ENCODE assay signal across 8 cellular contexts in the genomic region with DNA sequence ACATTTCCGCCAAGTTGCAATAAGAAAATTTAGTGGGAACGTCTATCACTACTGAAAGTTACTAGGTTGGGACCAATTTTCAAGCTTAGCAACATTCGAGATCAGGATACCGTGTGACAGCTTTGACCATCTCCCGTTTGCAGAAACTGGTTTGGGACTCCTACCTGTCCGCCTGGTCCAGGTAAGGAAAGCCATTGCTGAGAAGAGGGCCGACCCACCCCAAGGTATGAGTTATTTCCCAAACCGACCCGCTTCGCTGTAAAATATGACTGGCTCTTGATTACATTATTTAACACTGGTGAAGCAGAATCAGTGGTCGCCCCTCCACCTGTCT. TPM values are rescaled to one million over a fixed set of nuclear protein-coding genes. Genes with fewer than 3 reads are reported as not detected.
A peak's percentile ranks its signal among the peaks of the same experiment; 100 is the strongest.
DNase-seq lines count a peak whose midpoint lies in the region; ATAC-seq, FAIRE-seq and TF ChIP-seq lines count a peak whose summit lies in the region.

No MANE protein-coding gene starts in this region.

- CTCF ChIA-PET in A549 (lab: Yijun Ruan, JAX), result interaction anchor here (0.6 to 1.3 kb wide), 4 partner anchors 8 to 194 kb away, joined by 3 to 5 read pairs (median 4); no protein-coding TSS in a partner anchor

- H3K23me2 ChIP-seq in H9 (ENCODE audit: insufficient read length, low read depth, low read length, poor library complexity, severe bottlenecking), result peaks cover 9% of the 10 kb centered on the region

- H3T11ph ChIP-seq in H9 (ENCODE audit: low read length), result no peak overlapping the region

- H3K23ac ChIP-seq in H9 (ENCODE audit: insufficient read length, low read depth, low read length), result no peak overlapping the region

- no peak for FAIRE-seq in A549 (lab: Jason Lieb, UNC)

- no peak overlapping the region for H2AK5ac ChIP-seq in H9 (ENCODE audit: insufficient read length, low read length)

- peak overlapping the region; percentile 81 for H3K4me2 ChIP-seq in A549
- H3K4me2 ChIP-seq in H9 (ENCODE audit: insufficient read depth, insufficient read length, low read length), result peak overlapping the region; percentile 99

- H3K27me3 Mint-ChIP-seq in H9 (ENCODE audit: low read depth) (no peaks in the 10 kb centered on the region), brain (peaks cover 14% of the 10 kb centered on the region)

- H2BK120ac ChIP-seq in H9 (ENCODE audit: low read depth, low read length, poor library complexity, severe bottlenecking), result no peak overlapping the region

- peak overlapping the region in 1 of 2 experiments; percentile 96; a peak in 4 of 6 replicates for H3K27ac ChIP-seq in A549
- H3K27ac ChIP-seq in H9 (ENCODE audit: insufficient read length, low read depth, low read length), result no peak overlapping the region

- H4K8ac ChIP-seq in H9 (replicated peaks; ENCODE audit: insufficient read length, low read depth, low read length), result no peak overlapping the region

- H3K79me1 ChIP-seq in H9 (ENCODE audit: insufficient read depth, low read depth, low read length, poor library complexity, severe bottlenecking), result no peaks in the 10 kb centered on the region

- H3K4me1 ChIP-seq in A549, result no peaks in the 10 kb centered on the region
- H3K4me1 ChIP-seq in H9 (ENCODE audit: insufficient read depth, low read length), result no peaks in the 10 kb centered on the region
- H3K4me1 ChIP-seq in mononuclear cell (ENCODE audit: insufficient read depth, low read length), result peaks cover 21% of the 10 kb centered on the region

- H2BK5ac ChIP-seq in H9 (ENCODE audit: insufficient read length, low read length), result no peak overlapping the region

- no peaks in the 10 kb centered on the region for H4K20me1 ChIP-seq in H9 (ENCODE audit: control insufficient read depth, insufficient read depth, insufficient read length)

- ATAC-seq in A549, result peak; percentile 55
- ATAC-seq in HG02610 (IDR thresholded peaks at IDR 0.05; ENCODE audit: unreplicated experiment), result no peak

- WGBS in A549 (ENCODE audit: missing lambda C conversion rate), result 12% methylated on average over 11 of the region's 11 CpGs
- WGBS in H9 (ENCODE audit: extremely low coverage, insufficient read length, low lambda C conversion rate), result no CpG with 5 or more reads among the region's 11 CpGs

- H3K9me3 ChIP-seq in A549 (no peaks in the 10 kb centered on the region), H9 (ENCODE audit: control insufficient read depth, low read depth, low read length) (no peaks in the 10 kb centered on the region), mononuclear cell (ENCODE audit: low read depth, low read length) (no peaks in the 10 kb centered on the region)

- H3K27me3 ChIP-seq in H9 (ENCODE audit: insufficient read depth, low read length) (no peaks in the 10 kb centered on the region), mononuclear cell (ENCODE audit: insufficient read depth, low read length) (no peaks in the 10 kb centered on the region)

- intact Hi-C loops in posterior cingulate gyrus (cut with DNase I), result loop anchor here (5.0 kb wide), 1 partner anchor 58 kb away; the partner anchor contains the start of gene KRAS

- no peaks in the 10 kb centered on the region; a peak in 1 of 5 replicates for H3K9me3 Mint-ChIP-seq in H9
- no peaks in the 10 kb centered on the region for H3K9me3 Mint-ChIP-seq in brain

- H3K56ac ChIP-seq in H9 (ENCODE audit: insufficient read length, low read depth, low read length), result no peak overlapping the region

- no peak for TF ChIP-seq POLR2A in A549 (IDR thresholded peaks at IDR 0.05; ENCODE audit: low read length)

- H2BK15ac ChIP-seq in H9 (ENCODE audit: low read depth, low read length), result no peak overlapping the region

- TF ChIP-seq RAD21 in A549 (conservative IDR thresholded peaks at IDR 0.05 in 1 of 2, IDR thresholded peaks at IDR 0.05 in 1 of 2), result no peak

- TF ChIP-seq CTCF in A549 (IDR thresholded peaks at IDR 0.05), result no peak
- TF ChIP-seq CTCF in H9 (conservative IDR thresholded peaks at IDR 0.05), result no peak
- no peak for TF ChIP-seq CTCF in brain (conservative IDR thresholded peaks at IDR 0.05)

- no peak overlapping the region; the same call in 1 of the 2 replicates for H3K4ac ChIP-seq in H9 (ENCODE audit: low read depth, low read length)

- POLR2A ChIA-PET in A549 (lab: Yijun Ruan, JAX), result interaction anchor here (0.5 to 1.0 kb wide), 7 partner anchors 9 to 188 kb away, joined by 3 to 8 read pairs (median 5); no protein-coding TSS in a partner anchor

- H3K79me2 ChIP-seq in H9 (ENCODE audit: insufficient read depth, low read length), result no peaks in the 10 kb centered on the region

- TF ChIP-seq EP300 in A549 (IDR thresholded peaks at IDR 0.05), result no peak

- peaks cover 12 to 18% of the 10 kb centered on the region in 2 experiments; a peak in 3 of 4 replicates for H3K4me1 Mint-ChIP-seq in H9
- H3K4me1 Mint-ChIP-seq in brain, result peaks cover 31% of the 10 kb centered on the region

- no peak overlapping the region for H3K9ac ChIP-seq in H9 (ENCODE audit: extremely low read depth, insufficient read length, low read length)

- H4K5ac ChIP-seq in H9 (ENCODE audit: insufficient read length, low read depth, low read length), result no peak overlapping the region

- H4K91ac ChIP-seq in H9 (ENCODE audit: insufficient read length, low read depth, low read length), result no peak overlapping the region

- H3K14ac ChIP-seq in H9 (ENCODE audit: insufficient read depth, low read length), result peak overlapping the region; percentile 80; the same call in 1 of the 2 replicates

- H3K27ac Mint-ChIP-seq in H9 (peak overlapping the region in 2 of 3 experiments; percentile 99; a peak in 4 of 7 replicates), brain (peak overlapping the region; percentile 97 to 99 (median 99))

- H2AFZ ChIP-seq in H9 (ENCODE audit: low read length), result no peak overlapping the region

- H3K4me3 Mint-ChIP-seq in H9, result peak overlapping the region; percentile 97 to 98
- H3K4me3 Mint-ChIP-seq in brain, result peak overlapping the region; percentile 95 to 99 (median 98)

- H3K4me3 ChIP-seq in A549 (peak overlapping the region; percentile 77), mononuclear cell (ENCODE audit: low read length) (peak overlapping the region; percentile 92)

- H3K36me3 Mint-ChIP-seq in H9 (ENCODE audit: insufficient read depth in 1 of 3, low read depth in 3 of 3), result no peaks in the 10 kb centered on the region
- peaks cover 2% of the 10 kb centered on the region for H3K36me3 Mint-ChIP-seq in brain

- peak overlapping the region; percentile 67 for H3K18ac ChIP-seq in H9 (ENCODE audit: insufficient read length, low read depth, low read length)

- no peak overlapping the region for H2BK20ac ChIP-seq in H9 (ENCODE audit: low read depth, low read length, poor library complexity, severe bottlenecking)

- DNase-seq in A549 (ENCODE audit: low read depth in 1 of 2, low spot score in 1 of 2), result no peak
- no peak for DNase-seq in H9
- DNase-seq in mucosa of gallbladder (ENCODE audit: low spot score), result no peak
- DNase-seq in GDM1 (lab: John Stamatoyannopoulos, UW), result no peak
- no peak for DNase-seq in posterior cingulate gyrus

- no peak overlapping the region for H2BK12ac ChIP-seq in H9 (ENCODE audit: insufficient read length, low read depth, low read length)

TF ChIP-seq in A549, 52 proteins besides CTCF, POLR2A, EP300 and RAD21:
- TF ChIP-seq TFCP2L1 (CRISPR knock-in tag; IDR thresholded peaks at IDR 0.05), result 0 out of 2 replicates have a peak, but pooled peaks have one; percentile 13
- TF ChIP-seq GATA3 (IDR thresholded peaks at IDR 0.05; ENCODE audit: borderline replicate concordance), result no peak
- no peak for TF ChIP-seq HEYL (CRISPR knock-in tag; IDR thresholded peaks at IDR 0.05)

RNA-seq across cellular contexts. Expression of gene DNAI7, which starts 0.3 kb away (rescaled TPM):
- polyA plus RNA-seq in A549 (2011; rRNA removed) (0.40 and 0.43 TPM in 2 replicates), A549 (2017; fragmentation: RNase III; extraction: RNeasy Plus Mini Kit Qiagen cat#74134 plus additional on column Dnase treatment) (0.29 to 0.66 TPM (median 0.36 TPM) in 3 replicates), brain (ENCODE audit: insufficient read depth, low read depth, low replicate concordance) (0.70 TPM)
- polyA plus RNA-seq in A549 (2012; cell fraction: cytosol; rRNA removed), result 0.04 and 0.11 TPM in 2 replicates
- polyA plus RNA-seq in A549 (2012; cell fraction: nucleus; rRNA removed), result 0.01 TPM in 1 of 2 replicates, not detected in the other
- polyA minus RNA-seq in A549 (2011; rRNA and poly(A)+ RNA removed), result 0.29 and 0.50 TPM in 2 replicates
- total RNA-seq in H9 (2021) (not detected in 2 replicates), mononuclear cell (0.10 TPM), mucosa of gallbladder (1.4 TPM)

RNA-seq across cellular contexts. Expression of gene ETFRF1, which starts 0.3 kb away (rescaled TPM):
- 19.3 and 23.6 TPM in 2 replicates for polyA plus RNA-seq in A549 (2011; rRNA removed)
- polyA plus RNA-seq in A549 (2012; cell fraction: cytosol; rRNA removed), result 4.3 and 4.9 TPM in 2 replicates
- polyA plus RNA-seq in A549 (2012; cell fraction: nucleus; rRNA removed), result 1.2 and 2.4 TPM in 2 replicates
- 11.5 to 13.3 TPM (median 12.3 TPM) in 3 replicates for polyA plus RNA-seq in A549 (2017; fragmentation: RNase III; extraction: RNeasy Plus Mini Kit Qiagen cat#74134 plus additional on column Dnase treatment)
- polyA minus RNA-seq in A549 (2011; rRNA and poly(A)+ RNA removed), result 4.6 and 6.1 TPM in 2 replicates
- 7.6 and 8.7 TPM in 2 replicates for total RNA-seq in H9 (2021)
- polyA plus RNA-seq in brain (ENCODE audit: insufficient read depth, low read depth, low replicate concordance), result 17.3 TPM
- 67.5 TPM for total RNA-seq in mononuclear cell
- 24.1 TPM for total RNA-seq in mucosa of gallbladder

RNA-seq across cellular contexts. Expression of gene KRAS, which starts 56.0 kb away (rescaled TPM):
- polyA plus RNA-seq in A549 (2011; rRNA removed) (29.2 and 38.4 TPM in 2 replicates), A549 (2017; fragmentation: RNase III; extraction: RNeasy Plus Mini Kit Qiagen cat#74134 plus additional on column Dnase treatment) (16.4 to 17.4 TPM (median 16.5 TPM) in 3 replicates), brain (ENCODE audit: insufficient read depth, low read depth, low replicate concordance) (6.3 TPM)
- 7.3 and 8.8 TPM in 2 replicates for polyA plus RNA-seq in A549 (2012; cell fraction: cytosol; rRNA removed)
- 3.2 and 6.5 TPM in 2 replicates for polyA plus RNA-seq in A549 (2012; cell fraction: nucleus; rRNA removed)
- polyA minus RNA-seq in A549 (2011; rRNA and poly(A)+ RNA removed), result 11.8 and 13.9 TPM in 2 replicates
- total RNA-seq in H9 (2021) (46.3 and 47.5 TPM in 2 replicates), mononuclear cell (37.6 TPM), mucosa of gallbladder (31.6 TPM)
